Comparison of ENCODE assay signal across 26 cellular contexts in the genomic region with DNA sequence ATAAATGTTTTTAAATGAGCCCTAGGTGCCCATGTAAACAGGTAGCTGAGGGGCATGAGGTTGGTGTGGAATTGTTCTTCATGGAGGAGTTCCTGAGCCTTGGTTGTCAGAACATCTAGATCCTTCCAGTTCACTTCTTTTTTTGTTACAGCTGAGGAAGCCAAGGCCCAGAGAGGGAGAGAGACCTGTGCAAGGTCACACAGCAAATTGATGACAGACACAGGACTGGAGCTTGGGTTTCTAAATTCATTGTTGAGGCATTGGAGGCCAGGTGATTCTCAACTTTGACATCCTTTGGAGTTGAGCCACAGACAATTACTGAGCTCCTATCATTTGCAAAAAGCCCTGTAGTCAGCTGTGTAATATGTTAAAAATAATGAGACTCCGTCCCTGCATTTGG.
"Had no signal": no experiment of that assay in that cellular context is flagged by ENCODE, and none has a peak within 500 bp of the region (broad histone marks: within the 10 kb centered on the region; RNA-seq: fewer than 3 reads in every experiment).

No MANE protein-coding gene starts in this region.

- DNase-seq: dermis blood vessel endothelial cell; effector memory CD4-positive, alpha-beta T cell; erythroblast; esophagus squamous epithelium; foreskin melanocyte; hypothalamus; immature natural killer cell; islet precursor cell; kidney glomerular epithelial cell; left colon; left ventricle myocardium inferior; lower lobe of right lung; naive thymus-derived CD8-positive, alpha-beta T cell; nephron progenitor cell; nucleus accumbens; psoas muscle; right cardiac atrium; stimulated activated CD4-positive, alpha-beta T cell treated with anti-CD3 and anti-CD28 coated beads, Interleukin-15, amount 100 ng/mL, for 24 hours; stimulated activated CD4-positive, alpha-beta T cell treated with anti-CD3 and anti-CD28 coated beads, Interleukin-2, amount 100 ng/mL, for 48 hours; stimulated activated naive B cell treated with anti-CD40 and anti-IgM and Interleukin-4, amounts not matched to agents 10 μg/mL and 1 μg/mL and 100 μg/mL, for 72 hours; transverse colon had no signal

- ATAC-seq: left colon; lower lobe of right lung; naive thymus-derived CD8-positive, alpha-beta T cell; right cardiac atrium; stimulated activated naive B cell treated with anti-CD40 and anti-IgM and Interleukin-4, amounts not matched to agents 10 μg/mL and 1 μg/mL and 100 μg/mL, for 72 hours had no signal

- H3K27me3 Mint-ChIP-seq: naive thymus-derived CD8-positive, alpha-beta T cell; stimulated activated naive CD8-positive, alpha-beta T cell treated with anti-CD3 and anti-CD28 coated beads, Interleukin-15, Interleukin-2, amounts not matched to agents 100 ng/mL and 50 ng/mL, for 24 hours had no signal

- H3K4me3 ChIP-seq: coronary artery, esophagus squamous epithelium, left ventricle myocardium inferior, lower lobe of right lung, psoas muscle, skin epidermis, thoracic aorta, transverse colon, vagina had no signal

- H3K27me3 ChIP-seq: esophagus squamous epithelium, transverse colon, vagina had no signal

- H3K36me3 ChIP-seq: lower lobe of right lung, thoracic aorta, transverse colon, vagina had no signal

- H3K27ac ChIP-seq: left ventricle myocardium inferior, lower lobe of right lung, psoas muscle, transverse colon, vagina had no signal

- H3K36me3 Mint-ChIP-seq: stimulated activated naive B cell treated with anti-CD40 and anti-IgM and Interleukin-4, amounts not matched to agents 10 μg/mL and 1 μg/mL and 100 μg/mL, for 72 hours had no signal

- H3K9me3 Mint-ChIP-seq: immature natural killer cell; naive thymus-derived CD8-positive, alpha-beta T cell had no signal

- H3K9me3 ChIP-seq: esophagus squamous epithelium, left ventricle myocardium inferior, lower lobe of right lung, psoas muscle, thoracic aorta, transverse colon, vagina had no signal

- H3K4me3 Mint-ChIP-seq: immature natural killer cell; naive thymus-derived CD8-positive, alpha-beta T cell; nephron progenitor cell; stimulated activated naive B cell treated with anti-CD40 and anti-IgM and Interleukin-4, amounts not matched to agents 10 μg/mL and 1 μg/mL and 100 μg/mL, for 72 hours; stimulated activated naive CD8-positive, alpha-beta T cell treated with anti-CD3 and anti-CD28 coated beads, Interleukin-15, Interleukin-2, amounts not matched to agents 100 ng/mL and 50 ng/mL, for 24 hours had no signal

- H3K4me1 Mint-ChIP-seq: immature natural killer cell; stimulated activated naive B cell treated with anti-CD40 and anti-IgM and Interleukin-4, amounts not matched to agents 10 μg/mL and 1 μg/mL and 100 μg/mL, for 72 hours had no signal

- H3K27ac Mint-ChIP-seq: immature natural killer cell; stimulated activated naive B cell treated with anti-CD40 and anti-IgM and Interleukin-4, amounts not matched to agents 10 μg/mL and 1 μg/mL and 100 μg/mL, for 72 hours; stimulated activated naive CD8-positive, alpha-beta T cell treated with anti-CD3 and anti-CD28 coated beads, Interleukin-15, Interleukin-2, amounts not matched to agents 100 ng/mL and 50 ng/mL, for 24 hours had no signal
